19 cellular contexts compared by ENCODE assay signal in the genomic region with DNA sequence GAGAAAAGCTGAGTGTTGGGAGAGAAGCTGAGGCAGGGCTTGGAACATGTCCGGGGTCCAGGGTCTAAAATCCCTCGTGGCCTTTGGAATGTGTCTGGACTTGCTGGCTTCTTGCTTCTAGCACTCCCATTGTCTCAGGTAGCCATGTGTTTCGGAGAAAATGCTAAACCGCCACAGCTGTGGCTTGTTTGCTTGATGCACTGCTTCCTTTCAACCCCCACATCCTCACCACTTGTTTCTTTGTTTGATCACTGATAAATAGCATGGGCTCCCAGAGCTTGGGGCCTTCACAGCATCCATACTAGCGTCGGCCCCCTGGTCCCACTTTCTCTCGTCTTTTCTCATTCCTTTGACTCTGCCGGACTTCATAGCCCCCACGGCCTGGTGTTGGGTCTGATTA.
"Had no signal": no experiment of that assay in that cellular context is flagged by ENCODE, and none has a peak within 500 bp of the region (broad histone marks: within the 10 kb centered on the region; RNA-seq: fewer than 3 reads in every experiment).

No MANE protein-coding gene starts in this region.

- ATAC-seq: effector memory CD8-positive, alpha-beta T cell; gastrocnemius medialis; left cardiac atrium; right lobe of liver; stimulated activated effector memory CD8-positive, alpha-beta T cell treated with anti-CD3 and anti-CD28 coated beads, Interleukin-12 subunit alpha, Interleukin-12 subunit beta, amount 100 ng/mL, for 72 hours; stimulated activated naive CD8-positive, alpha-beta T cell treated with anti-CD3 and anti-CD28 coated beads, Interleukin-15, amount 100 ng/mL, for 72 hours had no signal

- H3K27ac ChIP-seq: adrenal gland, ascending aorta, colonic mucosa, dorsolateral prefrontal cortex, esophagus squamous epithelium, gastrocnemius medialis, right lobe of liver, skin epidermis, tibial artery had no signal

- H3K36me3 ChIP-seq: adrenal gland, colonic mucosa, right lobe of liver had no signal

- H3K4me1 Mint-ChIP-seq: memory B cell; stimulated activated effector memory CD8-positive, alpha-beta T cell treated with anti-CD3 and anti-CD28 coated beads, Interleukin-12 subunit alpha, Interleukin-12 subunit beta, amount 100 ng/mL, for 72 hours; stimulated activated naive CD8-positive, alpha-beta T cell treated with anti-CD3 and anti-CD28 coated beads, Interleukin-15, amount 100 ng/mL, for 72 hours had no signal

- H3K9me3 ChIP-seq: adrenal gland, ascending aorta, colonic mucosa, esophagus squamous epithelium, gastrocnemius medialis, right lobe of liver, tibial artery had no signal

- H3K27ac Mint-ChIP-seq: memory B cell; stimulated activated effector memory CD8-positive, alpha-beta T cell treated with anti-CD3 and anti-CD28 coated beads, Interleukin-12 subunit alpha, Interleukin-12 subunit beta, amount 100 ng/mL, for 72 hours; stimulated activated naive CD8-positive, alpha-beta T cell treated with anti-CD3 and anti-CD28 coated beads, Interleukin-15, amount 100 ng/mL, for 72 hours had no signal

- H3K27me3 Mint-ChIP-seq: effector memory CD8-positive, alpha-beta T cell; memory B cell; stimulated activated naive CD8-positive, alpha-beta T cell treated with anti-CD3 and anti-CD28 coated beads, Interleukin-15, amount 100 ng/mL, for 72 hours had no signal

- H3K4me3 Mint-ChIP-seq: effector memory CD8-positive, alpha-beta T cell; memory B cell; stimulated activated effector memory CD8-positive, alpha-beta T cell treated with anti-CD3 and anti-CD28 coated beads, Interleukin-12 subunit alpha, Interleukin-12 subunit beta, amount 100 ng/mL, for 72 hours; stimulated activated naive CD8-positive, alpha-beta T cell treated with anti-CD3 and anti-CD28 coated beads, Interleukin-15, amount 100 ng/mL, for 72 hours had no signal

- H3K4me3 ChIP-seq: adrenal gland, ascending aorta, colonic mucosa, dorsolateral prefrontal cortex, esophagus squamous epithelium, gastrocnemius medialis, right lobe of liver, skin epidermis, tibial artery had no signal

- H3K27me3 ChIP-seq: adrenal gland, ascending aorta, colonic mucosa, dorsolateral prefrontal cortex, esophagus squamous epithelium, gastrocnemius medialis, right lobe of liver, tibial artery had no signal

- H3K9me3 Mint-ChIP-seq: effector memory CD8-positive, alpha-beta T cell; stimulated activated effector memory CD8-positive, alpha-beta T cell treated with anti-CD3 and anti-CD28 coated beads, Interleukin-12 subunit alpha, Interleukin-12 subunit beta, amount 100 ng/mL, for 72 hours had no signal

- DNase-seq: adrenal gland; colonic mucosa; dorsolateral prefrontal cortex; effector memory CD8-positive, alpha-beta T cell; esophagus squamous epithelium; gastrocnemius medialis; head of caudate nucleus; islet precursor cell; left cardiac atrium; occipital lobe; posterior cingulate gyrus; right lobe of liver; stimulated activated CD4-positive, alpha-beta T cell treated with anti-CD3 and anti-CD28 coated beads, Interleukin-2, amount 100 ng/mL, for 24 hours; stimulated activated naive CD8-positive, alpha-beta T cell treated with anti-CD3 and anti-CD28 coated beads, Interleukin-15, amount 100 ng/mL, for 72 hours; tibial artery had no signal

- H3K4me1 ChIP-seq: adrenal gland, ascending aorta, colonic mucosa, esophagus squamous epithelium, gastrocnemius medialis, right lobe of liver, tibial artery had no signal
